Comparison of ENCODE assay signal across 19 cellular contexts in genomic region chr5:115571441-115571878, GRCh38. TPM values are rescaled to one million over a fixed set of nuclear protein-coding genes. Genes with fewer than 3 reads are reported as not detected.
DNase-seq lines count a peak whose midpoint lies in the region; ATAC-seq, FAIRE-seq and TF ChIP-seq lines count a peak whose summit lies in the region.
"Had no signal": no experiment of that assay in that cellular context is flagged by ENCODE, and none has a peak within 500 bp of the region (broad histone marks: within the 10 kb centered on the region; RNA-seq: fewer than 3 reads in every experiment).

No MANE protein-coding gene starts in this region.

- peak overlapping the region; percentile 82 for H2AFZ ChIP-seq in H1 (ENCODE audit: low read length)

- H4K20me1 ChIP-seq in H1 (replicated peaks in 1 of 2; ENCODE audit: control insufficient read depth in 1 of 2, insufficient read depth in 2 of 2, low read length in 2 of 2) = no peaks in the 10 kb centered on the region

- H3K27ac ChIP-seq in breast epithelium = peak overlapping the region; percentile 44 to 50
- no peak overlapping the region for H3K27ac ChIP-seq in H1 (ENCODE audit: low read depth, low read length)
- no peak overlapping the region for H3K27ac ChIP-seq in aorta (ENCODE audit: low read depth in 1 of 2, low read length in 2 of 2)
- H3K27ac ChIP-seq: brain microvascular endothelial cell, esophagus squamous epithelium had no signal

- H2BK20ac ChIP-seq in H1 (ENCODE audit: low read length) = no peak overlapping the region

- H3K4me1 Mint-ChIP-seq in MCF 10A (ENCODE audit: insufficient read depth, unreplicated experiment) = peaks cover 16% of the 10 kb centered on the region
- H3K4me1 Mint-ChIP-seq: immature natural killer cell had no signal

- no peak overlapping the region for H3K27ac Mint-ChIP-seq in MCF 10A (ENCODE audit: low read depth, unreplicated experiment)
- H3K27ac Mint-ChIP-seq: activated T-cell treated with anti-CD3 and anti-CD28 coated beads, Interleukin-2, amount 50 U/mL, for 24 hours; naive B cell had no signal

- no peak overlapping the region for H2BK120ac ChIP-seq in H1 (replicated peaks; ENCODE audit: low read depth, low read length)

- no peaks in the 10 kb centered on the region for H3K27me3 Mint-ChIP-seq in MCF 10A (ENCODE audit: insufficient read depth, unreplicated experiment)
- H3K27me3 Mint-ChIP-seq: naive B cell had no signal

- H3K79me2 ChIP-seq in H1 (ENCODE audit: control insufficient read depth in 1 of 2, insufficient read depth in 2 of 2, low read length in 2 of 2) = no peaks in the 10 kb centered on the region

- H3K4me1 ChIP-seq in breast epithelium (no peaks in the 10 kb centered on the region), H1 (replicated peaks in 1 of 4; ENCODE audit: control insufficient read depth in 3 of 4, insufficient read depth in 4 of 4, low read length in 3 of 4) (no peaks in the 10 kb centered on the region), aorta (ENCODE audit: control insufficient read depth in 1 of 2, insufficient read depth in 2 of 2, low read length in 2 of 2) (peaks cover 0 to 1% of the 10 kb centered on the region in 2 donors)

- H3K18ac ChIP-seq in H1 (ENCODE audit: extremely low read depth, low read length) = no peak overlapping the region

- no peak overlapping the region for H3K4me2 ChIP-seq in H1 (ENCODE audit: insufficient read depth in 1 of 2, low read depth in 2 of 2, low read length in 2 of 2)

- TF ChIP-seq EP300 in H1 (IDR thresholded peaks at IDR 0.05; ENCODE audit: borderline replicate concordance in 1 of 2, low read depth in 2 of 2, low read length in 2 of 2) = no peak

- H2BK15ac ChIP-seq in H1 (ENCODE audit: low read length) = no peak overlapping the region

- H3K23me2 ChIP-seq in H1 (ENCODE audit: low read depth, low read length) = no peaks in the 10 kb centered on the region

- H2BK5ac ChIP-seq in H1 (ENCODE audit: low read depth, low read length) = no peak overlapping the region

- no peaks in the 10 kb centered on the region for H3K9me3 ChIP-seq in breast epithelium
- H3K9me3 ChIP-seq in H1 (ENCODE audit: insufficient read depth in 2 of 2, low read depth in 1 of 2, low read length in 1 of 2) = no peaks in the 10 kb centered on the region
- H3K9me3 ChIP-seq in aorta (ENCODE audit: control insufficient read depth, low read length) = peaks cover under 1% of the 10 kb centered on the region
- H3K9me3 ChIP-seq: esophagus squamous epithelium had no signal

- intact Hi-C loops in breast epithelium (cut with DNase I; ENCODE audit: low total_unique reads) (loop anchor here (5.0 kb wide), 1 partner anchor 311 kb away; no protein-coding TSS in a partner anchor), MCF 10A (cut with micrococcal nuclease) (loop anchor here (5.0 to 10.0 kb wide), 2 partner anchors 179 to 407 kb away; partner anchors contain the start of gene TRIM36), aorta (cut with DNase I) (loop anchor here (5.0 to 10.0 kb wide), 2 partner anchors 197 to 259 kb away; no protein-coding TSS in a partner anchor)

- H4K8ac ChIP-seq in H1 (ENCODE audit: extremely low read depth, insufficient read depth, low read length) = no peak overlapping the region

- no peaks in the 10 kb centered on the region for H3K36me3 Mint-ChIP-seq in MCF 10A (ENCODE audit: insufficient read depth, unreplicated experiment)
- H3K36me3 Mint-ChIP-seq: immature natural killer cell, naive B cell had no signal

- H3K9ac ChIP-seq in H1 (replicated peaks in 1 of 4; ENCODE audit: extremely low read depth in 1 of 4, low read depth in 3 of 4, low read length in 3 of 4) = no peak overlapping the region

- POLR2A ChIA-PET in MCF 10A (lab: Yijun Ruan, JAX) (interaction anchor here (0.7 to 2.9 kb wide), 4 partner anchors 12 to 54 kb away, joined by 4 to 15 read pairs (median 7); partner anchors contain the start of genes FEM1C and TMED7), H1 (lab: Charles Lee; ENCODE audit: partially characterized antibody) (interaction anchor here (0.7 to 1.2 kb wide), 2 partner anchors 27 to 263 kb away, joined by 3 to 6 read pairs; partner anchors contain the start of gene FEM1C)

- no peak overlapping the region for H2BK12ac ChIP-seq in H1 (ENCODE audit: low read depth, low read length)

- H3K9me3 Mint-ChIP-seq in MCF 10A (ENCODE audit: unreplicated experiment) = peaks cover under 1% of the 10 kb centered on the region
- H3K9me3 Mint-ChIP-seq: activated T-cell treated with anti-CD3 and anti-CD28 coated beads, Interleukin-2, amount 50 U/mL, for 24 hours; immature natural killer cell; naive B cell had no signal

- H3K79me1 ChIP-seq in H1 (ENCODE audit: low read depth, low read length) = no peaks in the 10 kb centered on the region

- WGBS in H1 (ENCODE audit: extremely low coverage in 1 of 2, insufficient coverage in 1 of 2, insufficient read length in 1 of 2, insufficient replicate concordance in 2 of 2, low coverage in 1 of 2, low lambda C conversion rate in 2 of 2, missing lambda C conversion rate in 1 of 2), 2 experiments = 71% methylated on average over 5 of the region's 5 CpGs; no CpG with 5 or more reads in 1 of the 2 experiments
- WGBS in aorta, 2 donors = 42 to 43% methylated on average over 5 of the region's 5 CpGs

- TF ChIP-seq POLR2A in breast epithelium (IDR thresholded peaks at IDR 0.05) (no peak), H1 (IDR thresholded peaks at IDR 0.05; ENCODE audit: control extremely low read depth in 1 of 2, low read depth in 2 of 2, low read length in 2 of 2) (no peak)

- H4K5ac ChIP-seq in H1 (ENCODE audit: insufficient read length, low read depth, low read length) = no peak overlapping the region

- no peaks in the 10 kb centered on the region for H3K36me3 ChIP-seq in breast epithelium
- no peaks in the 10 kb centered on the region for H3K36me3 ChIP-seq in H1 (ENCODE audit: control insufficient read depth in 2 of 4, insufficient read depth in 4 of 4, low read length in 3 of 4)
- H3K36me3 ChIP-seq in aorta (ENCODE audit: control insufficient read depth in 1 of 2, insufficient read depth in 2 of 2, low read length in 1 of 2) = peaks cover 0 to 5% of the 10 kb centered on the region in 2 donors
- H3K36me3 ChIP-seq: brain microvascular endothelial cell, esophagus squamous epithelium had no signal

- CTCF ChIA-PET in MCF 10A (lab: Yijun Ruan, JAX) = interaction anchor here (0.6 to 13.3 kb wide), 8 partner anchors 12 to 437 kb away, joined by 3 to 264 read pairs (median 4); no protein-coding TSS in a partner anchor
- CTCF ChIA-PET in H1 (lab: Charles Lee; ENCODE audit: partially characterized antibody) = interaction anchor here (0.6 to 9.4 kb wide), 23 partner anchors 10 to 496 kb away, joined by 3 to 138 read pairs (median 3); partner anchors contain the start of gene CCDC112

- no peak overlapping the region for H3K4ac ChIP-seq in H1 (replicated peaks; ENCODE audit: insufficient read length, low read depth, low read length)

- TF ChIP-seq RAD21 in H1 (IDR thresholded peaks at IDR 0.05 in 1 of 2, conservative IDR thresholded peaks at IDR 0.05 in 1 of 2; ENCODE audit: low read depth in 2 of 2, low read length in 2 of 2) = peak in 1 of 2 experiments; percentile 13; a peak in 1 of 4 replicates

- no peak overlapping the region for H2AK5ac ChIP-seq in H1 (ENCODE audit: low read depth, low read length)

- H3K4me3 ChIP-seq in breast epithelium = no peak overlapping the region
- no peak overlapping the region for H3K4me3 ChIP-seq in H1 (ENCODE audit: extremely low read depth in 1 of 4, insufficient read depth in 2 of 4, low read depth in 3 of 4, low read length in 4 of 4)
- H3K4me3 ChIP-seq in aorta (ENCODE audit: low read length in 2 of 2) = no peak overlapping the region
- H3K4me3 ChIP-seq: esophagus squamous epithelium, GM12878 had no signal

- no peak for TF ChIP-seq CTCF in breast epithelium (IDR thresholded peaks at IDR 0.05)
- TF ChIP-seq CTCF in MCF 10A (IDR thresholded peaks at IDR 0.05; ENCODE audit: unreplicated experiment) = no peak
- peak; percentile 18 to 52 (median 19); a peak in 3 of 4 replicates for TF ChIP-seq CTCF in H1 (IDR thresholded peaks at IDR 0.05; ENCODE audit: control extremely low read depth in 1 of 3, insufficient read depth in 1 of 3, low read depth in 1 of 3, low read length in 3 of 3)

- FAIRE-seq in H1 (lab: Jason Lieb, UNC) = no peak
- FAIRE-seq: GM12878, urothelium cell line had no signal

- peak in 1 of 2 donors; percentile 69 for DNase-seq in breast epithelium (ENCODE audit: low spot score in 2 of 2)
- no peak for DNase-seq in MCF 10A (ENCODE audit: unreplicated experiment)
- DNase-seq in H1 (ENCODE audit: low read depth in 1 of 2, low spot score in 2 of 2) = no peak
- DNase-seq in medulla oblongata (ENCODE audit: extremely low spot score) = peak; percentile 96
- DNase-seq in aorta = no peak
- no peak for DNase-seq in T-helper 1 cell
- no peak for DNase-seq in germinal center (ENCODE audit: low spot score)
- DNase-seq: activated CD4-positive, alpha-beta T cell treated with anti-CD3 and anti-CD28 coated beads for 1 hour; activated T-cell treated with anti-CD3 and anti-CD28 coated beads, Interleukin-2, amount 50 U/mL, for 24 hours; brain microvascular endothelial cell; DMS79; esophagus squamous epithelium; immature natural killer cell; naive B cell; NCI-H69; stimulated activated CD4-positive, alpha-beta T cell treated with anti-CD3 and anti-CD28 coated beads, Interleukin-12 subunit alpha, Interleukin-12 subunit beta, amount 100 ng/mL, for 4 hours had no signal

- H4K91ac ChIP-seq in H1 (replicated peaks; ENCODE audit: insufficient read length, low read length) = no peak overlapping the region

- H3K4me3 Mint-ChIP-seq in MCF 10A (ENCODE audit: unreplicated experiment) = no peak overlapping the region
- H3K4me3 Mint-ChIP-seq: activated T-cell treated with anti-CD3 and anti-CD28 coated beads, Interleukin-2, amount 50 U/mL, for 24 hours; immature natural killer cell; naive B cell had no signal

- BruUV-seq in MCF 10A (replicated peaks; lab: Mats Ljungman, UMichigan) = no TSS peak

- no peaks in the 10 kb centered on the region for H3K27me3 ChIP-seq in breast epithelium
- no peaks in the 10 kb centered on the region for H3K27me3 ChIP-seq in H1 (replicated peaks in 1 of 4; ENCODE audit: control insufficient read depth in 3 of 4, extremely low read depth in 1 of 4, insufficient read depth in 3 of 4, low read length in 3 of 4)
- no peaks in the 10 kb centered on the region for H3K27me3 ChIP-seq in aorta (ENCODE audit: control insufficient read depth in 1 of 2, insufficient read depth in 2 of 2, low read length in 1 of 2)
- H3K27me3 ChIP-seq: brain microvascular endothelial cell, esophagus squamous epithelium had no signal

- H3K14ac ChIP-seq in H1 (ENCODE audit: insufficient read length) = no peak overlapping the region

- ATAC-seq in aorta (ENCODE audit: low FRiP score) (peak; percentile 64), GM18861 (IDR thresholded peaks at IDR 0.05; ENCODE audit: unreplicated experiment) (no peak)
- ATAC-seq: GM12878 had no signal

- no peak overlapping the region for H3K56ac ChIP-seq in H1 (replicated peaks; ENCODE audit: insufficient read length, low read depth, low read length)

- H3K23ac ChIP-seq in H1 (ENCODE audit: insufficient read length) = no peak overlapping the region

RNA-seq across cellular contexts. Expression of gene FEM1C, which starts 26.9 kb away (rescaled TPM):
- 10 to 100 TPM; 19.3 to 30.6 (median 23.7) TPM for total RNA-seq in breast epithelium
- 10.3 and 12.2 TPM in 2 replicates for total RNA-seq in MCF 10A (2022)
- total RNA-seq in H1 (2021; fragmentation: NEBNext Ultra II Directional; extraction: Animal tissue kit (Norgen Biotek cat#: 25700)) = 16.6 and 17.7 TPM in 2 replicates
- polyA plus RNA-seq in H1 (2011; rRNA removed) = 2.7 and 4.4 TPM in 2 replicates
- 5.8 TPM for polyA plus RNA-seq in H1 (2011; cell fraction: cytosol; rRNA removed)
- polyA plus RNA-seq in H1 (2011; cell fraction: nucleus; rRNA removed) = 1.8 TPM
- polyA plus RNA-seq in H1 (2012, experiment 1 of 2) = 4.0 to 8.3 TPM (median 5.0 TPM) in 4 replicates
- polyA plus RNA-seq in H1 (2012, experiment 2 of 2) = 0.60 TPM
- polyA plus RNA-seq in H1 (2013, experiment 1 of 2) = 6.3 TPM
- polyA plus RNA-seq in H1 (2013, experiment 2 of 2) = 6.1 TPM
- polyA minus RNA-seq in H1 (2011; rRNA and poly(A)+ RNA removed) = 16.7 and 20.9 TPM in 2 replicates
- polyA minus RNA-seq in H1 (2011; cell fraction: cytosol; rRNA and poly(A)+ RNA removed) = 10.4 TPM
- 15.9 TPM for polyA minus RNA-seq in H1 (2011; cell fraction: nucleus; rRNA and poly(A)+ RNA removed)
- total RNA-seq in aorta = 10 to 100 TPM; 18.8 to 21.0 TPM
- polyA plus RNA-seq in aorta = 1 to 10 TPM; 5.1 to 7.1 TPM

RNA-seq across cellular contexts. Expression of gene TICAM2, which starts 30.8 kb away (rescaled TPM):
- total RNA-seq in breast epithelium (1 to 10 TPM in 2 of 3 donors, under 1 TPM in 1; 0.98 to 1.6 (median 1.5) TPM), MCF 10A (2022) (3.7 and 8.3 TPM in 2 replicates), aorta (10 to 100 TPM in 1 of 2 donors, 1 to 10 TPM in 1; 8.3 to 10.6 TPM)
- 0.67 TPM in 1 of 2 replicates, not detected in the other for total RNA-seq in H1 (2021; fragmentation: NEBNext Ultra II Directional; extraction: Animal tissue kit (Norgen Biotek cat#: 25700))
- polyA plus RNA-seq in H1 (2011; rRNA removed) (0.02 TPM in 1 of 2 replicates, not detected in the other), aorta (1 to 10 TPM; 3.1 to 3.4 TPM)
- polyA plus RNA-seq in H1 (2011; cell fraction: cytosol; rRNA removed) = 0.03 TPM
- polyA plus RNA-seq in H1 (2011; cell fraction: nucleus; rRNA removed) = not detected
- 0.48 TPM in 1 of 4 replicates, not detected in the others for polyA plus RNA-seq in H1 (2012, experiment 1 of 2)
- polyA plus RNA-seq in H1 (2012, experiment 2 of 2) = not detected
- not detected for polyA plus RNA-seq in H1 (2013, experiment 1 of 2)
- polyA plus RNA-seq in H1 (2013, experiment 2 of 2) = 0.18 TPM
- not detected in 2 replicates for polyA minus RNA-seq in H1 (2011; rRNA and poly(A)+ RNA removed)
- polyA minus RNA-seq in H1 (2011; cell fraction: cytosol; rRNA and poly(A)+ RNA removed) = not detected
- polyA minus RNA-seq in H1 (2011; cell fraction: nucleus; rRNA and poly(A)+ RNA removed) = 0.50 TPM

RNA-seq across cellular contexts. Expression of gene TMED7, which starts 54.4 kb away (rescaled TPM):
- total RNA-seq in breast epithelium (10 to 100 TPM; 74.4 to 94.7 (median 80.5) TPM), MCF 10A (2022) (96.1 and 115 TPM in 2 replicates), aorta (100 to 1,000 TPM in 1 of 2 donors, 10 to 100 TPM in 1; 98.6 to 101 TPM)
- 72.8 and 75.2 TPM in 2 replicates for total RNA-seq in H1 (2021; fragmentation: NEBNext Ultra II Directional; extraction: Animal tissue kit (Norgen Biotek cat#: 25700))
- polyA plus RNA-seq in H1 (2011; rRNA removed) (43.8 and 83.0 TPM in 2 replicates), aorta (10 to 100 TPM; 35.1 to 37.3 TPM)
- 38.7 TPM for polyA plus RNA-seq in H1 (2011; cell fraction: cytosol; rRNA removed)
- polyA plus RNA-seq in H1 (2011; cell fraction: nucleus; rRNA removed) = 64.8 TPM
- 26.1 to 30.6 TPM (median 28.5 TPM) in 4 replicates for polyA plus RNA-seq in H1 (2012, experiment 1 of 2)
- polyA plus RNA-seq in H1 (2012, experiment 2 of 2) = 3.8 TPM
- polyA plus RNA-seq in H1 (2013, experiment 1 of 2) = 51.9 TPM
- 57.4 TPM for polyA plus RNA-seq in H1 (2013, experiment 2 of 2)
- 26.3 and 33.2 TPM in 2 replicates for polyA minus RNA-seq in H1 (2011; rRNA and poly(A)+ RNA removed)
- 64.7 TPM for polyA minus RNA-seq in H1 (2011; cell fraction: cytosol; rRNA and poly(A)+ RNA removed)
- polyA minus RNA-seq in H1 (2011; cell fraction: nucleus; rRNA and poly(A)+ RNA removed) = 41.7 TPM

Comparison
In these comparisons a context has a peak if more than half of its experiments do, and no peak if none do; other contexts are left out.
1. H3K27ac ChIP-seq: peak in breast epithelium (2 of 2); none in H1 (single experiment) and aorta (0 of 2).
2. CTCF ChIP-seq: peak in H1 (3 of 3); none in breast epithelium (0 of 3) and MCF 10A (single experiment).